ENCODE assay signal across 17 cellular contexts in the genomic region with DNA sequence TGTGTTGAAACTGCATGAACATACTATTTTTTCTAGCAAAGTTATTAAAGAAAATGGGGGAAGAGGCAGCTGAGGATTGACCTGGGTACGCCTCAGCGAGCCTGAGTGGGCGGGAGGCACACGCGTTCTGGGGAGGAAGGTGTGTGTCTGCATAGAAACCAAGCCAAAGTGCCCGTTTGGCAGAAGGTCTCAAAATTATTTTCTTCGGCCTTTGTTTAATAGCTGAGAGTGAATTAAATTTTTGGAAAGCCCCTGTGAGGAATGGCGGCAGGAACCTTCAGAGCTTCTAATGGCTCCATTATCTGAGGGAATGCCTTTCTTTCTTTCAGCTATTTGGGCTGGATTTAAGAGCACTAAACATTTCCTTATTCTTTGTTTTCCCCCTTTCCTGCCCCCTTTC. TPM values are rescaled to one million over a fixed set of nuclear protein-coding genes. Genes with fewer than 3 reads are reported as not detected.
DNase-seq lines count a peak whose midpoint lies in the region; ATAC-seq and TF ChIP-seq lines count a peak whose summit lies in the region.
"Had no signal": no experiment of that assay in that cellular context is flagged by ENCODE, and none has a peak within 500 bp of the region (broad histone marks: within the 10 kb centered on the region; RNA-seq: fewer than 3 reads in every experiment).

No MANE protein-coding gene starts in this region.

- peaks cover 68% of the 10 kb centered on the region for H3K27me3 ChIP-seq in H7 (ENCODE audit: control insufficient read depth, insufficient read depth, low read length)
- peaks cover 0 to 98% of the 10 kb centered on the region in 2 donors for H3K27me3 ChIP-seq in Peyer's patch
- H3K27me3 ChIP-seq: brain microvascular endothelial cell had no signal

- peaks cover 75% of the 10 kb centered on the region for H3K27me3 Mint-ChIP-seq in T-helper 17 cell

- DNase-seq in Ammon's horn (ENCODE audit: low spot score) (peak; percentile 34), H7 (peak; percentile 53), T-helper 17 cell (no peak), islet precursor cell (peak; percentile 24), Peyer's patch (no peak), AML-193 (lab: John Stamatoyannopoulos, UW) (no peak), putamen (ENCODE audit: low spot score) (no peak)
- DNase-seq: activated CD8-positive, alpha-beta T cell treated with anti-CD3 and anti-CD28 coated beads, Interleukin-2, amount 10 ng/mL, durations not matched to agents 7 days and 5 days; activated effector memory CD4-positive, alpha-beta T cell treated with Interleukin-2 at 50 U/mL for 16 hours; brain microvascular endothelial cell; foreskin fibroblast; NCI-H524 treated with DMSO at 0.1 percent for 48 hours; T1000; trophoblast cell had no signal

- no peak for TF ChIP-seq CTCF in Peyer's patch (IDR thresholded peaks at IDR 0.05)

- peak overlapping the region; percentile 85 for H3K27ac Mint-ChIP-seq in T-helper 17 cell

- peaks cover 11% of the 10 kb centered on the region for H3K4me1 Mint-ChIP-seq in T-helper 17 cell

- peaks cover 0 to 37% (median 4%) of the 10 kb centered on the region in 4 donors for H3K4me1 ChIP-seq in Peyer's patch

- no peak overlapping the region for H3K27ac ChIP-seq in Peyer's patch
- H3K27ac ChIP-seq: BLaER1 treated with 17β-estradiol and CSF1 and Interleukin-3, amounts not matched to agents 10 nM and 100 nM had no signal

- no peak for ATAC-seq in T-helper 17 cell
- ATAC-seq in HG02852 (IDR thresholded peaks at IDR 0.05; ENCODE audit: unreplicated experiment): no peak
- ATAC-seq: activated CD8-positive, alpha-beta T cell treated with anti-CD3 and anti-CD28 coated beads, Interleukin-2, amount 10 ng/mL, durations not matched to agents 7 days and 5 days had no signal

- H3K36me3 ChIP-seq in H7 (replicated peaks; ENCODE audit: control insufficient read depth, insufficient read depth, low read length) (peaks cover 4% of the 10 kb centered on the region), Peyer's patch (no peaks in the 10 kb centered on the region)
- H3K36me3 ChIP-seq: BLaER1 treated with 17β-estradiol and CSF1 and Interleukin-3, amounts not matched to agents 10 nM and 100 nM; brain microvascular endothelial cell had no signal

- H3K9me3 ChIP-seq in T-helper 17 cell (ENCODE audit: control insufficient read depth, low read length, poor library complexity, severe bottlenecking) (peaks cover 17% of the 10 kb centered on the region), Peyer's patch (peaks cover 0 to 38% (median 0%) of the 10 kb centered on the region in 4 donors)

- TF ChIP-seq POLR2A in Peyer's patch (IDR thresholded peaks at IDR 0.05): no peak

- peaks cover 3% of the 10 kb centered on the region for H3K36me3 Mint-ChIP-seq in T-helper 17 cell (ENCODE audit: low read depth)

- peak overlapping the region; percentile 7 for H3K4me3 Mint-ChIP-seq in T-helper 17 cell

- H3K4me3 ChIP-seq in H7 (ENCODE audit: insufficient read depth, low read depth, low read length) (peak overlapping the region; percentile 16; the same call in 1 of the 2 replicates), Peyer's patch (no peak overlapping the region)
- H3K4me3 ChIP-seq: BLaER1 treated with 17β-estradiol and CSF1 and Interleukin-3, amounts not matched to agents 10 nM and 100 nM had no signal

RNA-seq across cellular contexts. Expression of a gene that starts 5.2 kb away (rescaled TPM):
- 93.0 and 96.6 TPM in 2 replicates for total RNA-seq in H7 (2014; rRNA removed; shearing (Covaris generic))
- total RNA-seq in T-helper 17 cell (not detected), Peyer's patch (not detected)
- total RNA-seq: activated CD8-positive, alpha-beta T cell treated with anti-CD3 and anti-CD28 coated beads, Interleukin-2, amount 10 ng/mL, durations not matched to agents 7 days and 5 days had no signal

RNA-seq across cellular contexts. Expression of a gene that starts 15.2 kb away (rescaled TPM):
- 45.9 and 51.4 TPM in 2 replicates for total RNA-seq in H7 (2014; rRNA removed; shearing (Covaris generic))
- total RNA-seq in T-helper 17 cell (not detected), Peyer's patch (not detected)
- total RNA-seq: activated CD8-positive, alpha-beta T cell treated with anti-CD3 and anti-CD28 coated beads, Interleukin-2, amount 10 ng/mL, durations not matched to agents 7 days and 5 days; posterior vena cava had no signal

Comparison
In these comparisons a context has a peak if more than half of its experiments do, and no peak if none do; other contexts are left out.
1. DNase-seq: peak in Ammon's horn (single experiment), H7 (single experiment) and islet precursor cell (single experiment); none in T-helper 17 cell (0 of 3), Peyer's patch (0 of 3), AML-193 (0 of 2) and putamen (single experiment).
2. RNA of a gene that starts 5.2 kb away (total RNA-seq): 93.0 to 96.6 TPM in H7; not detected in T-helper 17 cell and not detected in Peyer's patch; every median in the first group is over 10 times any median in the second.
3. RNA of a gene that starts 15.2 kb away (total RNA-seq): 45.9 to 51.4 TPM in H7; not detected in T-helper 17 cell and not detected in Peyer's patch; every median in the first group is over 10 times any median in the second.